Comparison of ENCODE assay signal across 8 cellular contexts in genomic region chr3:23202921-23203650, GRCh38. TPM values are rescaled to one million over a fixed set of nuclear protein-coding genes. Genes with fewer than 3 reads are reported as not detected.
DNase-seq lines count a peak whose midpoint lies in the region; ATAC-seq, FAIRE-seq and TF ChIP-seq lines count a peak whose summit lies in the region.

TSS of gene UBE2E2 (plus strand) at chr3:23203327.

- H3K27me3 ChIP-seq in DOHH2 (ENCODE audit: control insufficient read depth, low read length), result peaks cover 46% of the 10 kb centered on the region
- peaks cover 0 to 7% (median 0%) of the 10 kb centered on the region in 7 donors for H3K27me3 ChIP-seq in heart right ventricle
- H3K27me3 ChIP-seq in vagina, result no peaks in the 10 kb centered on the region

- FAIRE-seq in HTR-8/SVneo (lab: Jason Lieb, UNC), result peak; percentile 52

- H3K4me2 ChIP-seq in DOHH2 (ENCODE audit: low read length), result peak within 1 kb of the TSS; percentile 86

- H3K9me3 ChIP-seq in DOHH2 (ENCODE audit: control insufficient read depth, insufficient read depth, low read length) (no peaks in the 10 kb centered on the region), heart right ventricle (no peaks in the 10 kb centered on the region), vagina (no peaks in the 10 kb centered on the region)

- H3K27ac ChIP-seq in DOHH2 (ENCODE audit: low read depth, low read length), result no peak within 1 kb of the TSS
- peak within 1 kb of the TSS; percentile 66 to 93 (median 88) for H3K27ac ChIP-seq in heart right ventricle
- H3K27ac ChIP-seq in vagina, result peak within 1 kb of the TSS; percentile 88

- TF ChIP-seq POLR2A in vagina (IDR thresholded peaks at IDR 0.05), result peak in 1 of 2 donors; percentile 86

- 0% methylated on average over 74 to 98 of the region's 99 CpGs for WGBS in heart right ventricle, 2 donors

- peaks cover 15% of the 10 kb centered on the region for H3K4me1 ChIP-seq in DOHH2 (ENCODE audit: control insufficient read depth, low read length)
- H3K4me1 ChIP-seq in heart right ventricle, result peaks cover 0 to 49% (median 20%) of the 10 kb centered on the region in 9 donors
- peaks cover 15% of the 10 kb centered on the region for H3K4me1 ChIP-seq in vagina

- H3K36me3 ChIP-seq in DOHH2 (ENCODE audit: control insufficient read depth, low read length) (peaks cover 2% of the 10 kb centered on the region; the same call in 1 of the 2 replicates), heart right ventricle (no peaks in the 10 kb centered on the region), vagina (no peaks in the 10 kb centered on the region)

- H3K79me2 ChIP-seq in DOHH2 (ENCODE audit: control insufficient read depth, low read length), result peaks cover 43% of the 10 kb centered on the region

- H3K9me2 ChIP-seq in DOHH2 (replicated peaks; ENCODE audit: control insufficient read depth, low read length), result no peaks in the 10 kb centered on the region

- H3F3A ChIP-seq in DOHH2 (ENCODE audit: control insufficient read depth, insufficient read depth), result peaks cover 16% of the 10 kb centered on the region

- intact Hi-C loops in heart right ventricle (cut with DNase I), result loop anchor here in 4 of 10 donors (10.0 kb wide), 3 partner anchors 562 to 612 kb away; partner anchors contain the start of gene UBE2E1 (in 3 of the 4)
- intact Hi-C loops in posterior cingulate gyrus (cut with DNase I), result loop anchor here (5.0 to 10.0 kb wide), 3 partner anchors 282 to 742 kb away; partner anchors contain the start of genes NR1D2 and UBE2E1
- intact Hi-C loops in vagina (cut with DNase I), result loop anchor here (10.0 kb wide), 1 partner anchor 602 kb away; the partner anchor contains the start of gene UBE2E1

- no peaks in the 10 kb centered on the region; the same call in 1 of the 2 replicates for H4K20me1 ChIP-seq in DOHH2 (ENCODE audit: control insufficient read depth, insufficient read depth, low read depth, low read length)

- TF ChIP-seq CTCF in DOHH2 (IDR thresholded peaks at IDR 0.05; ENCODE audit: low read depth, low read length, poor library complexity, severe bottlenecking) (no peak), heart right ventricle (IDR thresholded peaks at IDR 0.05) (no peak), vagina (IDR thresholded peaks at IDR 0.05) (no peak)

- DNase-seq in HTR-8/SVneo (ENCODE audit: insufficient read length, low spot score), result peak; percentile 66
- DNase-seq in SK-N-DZ (ENCODE audit: low spot score), result peak; percentile 71
- peak; percentile 33 for DNase-seq in amniotic stem cell (lab: John Stamatoyannopoulos, UW)
- peak; percentile 59 to 78 for DNase-seq in heart right ventricle
- peak; percentile 51 to 96 (median 72) for DNase-seq in posterior cingulate gyrus
- no peak for DNase-seq in vagina (ENCODE audit: extremely low spot score in 2 of 2)

- ATAC-seq in GM21390 (IDR thresholded peaks at IDR 0.05; ENCODE audit: unreplicated experiment), result peak; percentile 65
- ATAC-seq in heart right ventricle, result peak; percentile 75 to 94 (median 87)

- H3K4me3 ChIP-seq in DOHH2 (ENCODE audit: low read length), result peak within 1 kb of the TSS; percentile 97
- peak within 1 kb of the TSS; percentile 72 to 98 (median 92) for H3K4me3 ChIP-seq in heart right ventricle
- H3K4me3 ChIP-seq in vagina, result peak within 1 kb of the TSS; percentile 85 to 95

RNA-seq across cellular contexts. Expression of gene UBE2E2, which starts in this region (rescaled TPM):
- 89.2 and 101 TPM in 2 replicates for polyA plus RNA-seq in SK-N-DZ (2014; cell fraction: cytosol; rRNA removed)
- polyA plus RNA-seq in SK-N-DZ (2014; cell fraction: nucleus; rRNA removed), result 39.1 and 72.9 TPM in 2 replicates
- total RNA-seq in heart right ventricle (10 to 100 TPM; 35.1 to 63.8 (median 54.6) TPM), vagina (31.2 TPM)
- 10 to 100 TPM; 19.5 to 27.4 TPM for polyA plus RNA-seq in heart right ventricle

Comparison
In these comparisons a context has a peak if more than half of its experiments do, and no peak if none do; other contexts are left out.
1. DNase-seq: peak in HTR-8/SVneo (single experiment), SK-N-DZ (single experiment), amniotic stem cell (single experiment), heart right ventricle (2 of 2) and posterior cingulate gyrus (10 of 10); none in vagina (0 of 2).
2. Peak in every context shown above with its lines, with median percentiles within 50 percentile points of each other: H3K4me3 ChIP-seq.